ENCODE assay signal across 15 cellular contexts in genomic region chr6:5705256-5705655, GRCh38.
"Had no signal": no experiment of that assay in that cellular context is flagged by ENCODE, and none has a peak within 500 bp of the region (broad histone marks: within the 10 kb centered on the region; RNA-seq: fewer than 3 reads in every experiment).

No MANE protein-coding gene starts in this region.

- H3K9me3 ChIP-seq: lower lobe of right lung, prostate gland, right atrium auricular region, spleen, testis, tibial nerve, upper lobe of left lung had no signal

- H3K27me3 ChIP-seq: right atrium auricular region, spleen, testis, tibial nerve, upper lobe of left lung had no signal

- H3K27ac ChIP-seq: lower lobe of right lung, prostate gland, right atrium auricular region, skin epidermis, spleen, testis, tibial nerve, upper lobe of left lung had no signal

- H3K4me3 ChIP-seq: lower lobe of right lung, prostate gland, right atrium auricular region, skin epidermis, spleen, testis, tibial nerve, upper lobe of left lung had no signal

- H3K36me3 ChIP-seq: lower lobe of right lung, prostate gland, right atrium auricular region, spleen, upper lobe of left lung had no signal

- H3K4me1 ChIP-seq: lower lobe of right lung, prostate gland, right atrium auricular region, testis, tibial nerve, upper lobe of left lung had no signal

- DNase-seq: cortex of kidney; effector CD4-positive, alpha-beta T cell; left ventricle myocardium superior; lower lobe of right lung; nucleus accumbens; spleen; stimulated activated CD4-positive, alpha-beta T cell treated with anti-CD3 and anti-CD28 coated beads, Interleukin-4, amount 100 ng/mL, for 4 hours; stimulated activated naive CD8-positive, alpha-beta T cell treated with anti-CD3 and anti-CD28 coated beads, Interleukin-15, Interleukin-2, amounts not matched to agents 100 U/mL and 50 U/mL, for 24 hours; substantia nigra; testis; upper lobe of left lung had no signal
